17 cellular contexts compared by ENCODE assay signal in the genomic region with DNA sequence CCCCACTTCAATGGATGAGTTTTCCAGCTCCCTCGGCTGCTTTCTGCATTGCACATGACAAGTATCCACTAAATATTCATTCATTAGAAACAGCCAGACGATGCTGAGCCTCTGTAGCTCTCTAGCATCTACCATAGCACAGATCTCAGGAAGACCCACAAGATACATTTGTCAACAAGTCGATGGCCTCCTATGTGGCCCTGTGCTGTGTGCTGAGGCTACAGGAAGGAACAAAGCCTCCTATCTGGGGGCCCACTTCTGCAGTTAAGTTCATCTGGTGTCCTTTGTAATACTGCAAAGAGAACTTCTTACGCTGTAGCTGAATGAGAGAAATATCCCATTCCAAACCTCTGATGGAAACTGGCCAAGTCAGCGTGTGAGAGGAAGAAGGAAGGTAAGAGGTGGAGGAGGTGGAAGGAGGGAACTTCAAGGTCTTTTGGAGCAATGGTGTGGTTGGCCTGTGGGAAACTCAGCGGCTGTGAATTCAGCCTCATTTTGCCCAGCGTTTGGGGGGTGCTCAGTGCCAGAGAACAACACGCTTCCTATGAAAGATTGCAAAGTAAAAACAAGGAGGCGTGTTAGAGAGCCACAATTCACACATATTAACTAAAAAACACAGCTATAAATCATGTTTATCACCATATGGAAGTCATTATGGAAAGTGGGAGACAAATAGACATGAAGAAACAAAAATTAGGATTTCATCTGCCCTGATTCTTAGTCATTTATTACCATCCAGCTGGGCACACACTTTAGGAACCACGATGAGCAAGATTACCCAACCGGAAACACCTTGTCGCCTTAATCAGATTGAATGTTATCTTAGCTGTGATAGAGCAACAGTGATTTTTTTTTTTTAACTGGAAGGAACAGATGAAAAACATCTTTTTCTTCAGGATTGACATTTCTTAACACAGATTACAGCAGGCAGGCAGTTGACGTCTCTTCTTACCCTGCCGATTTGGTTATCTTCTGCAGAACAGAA.
A peak's percentile ranks its signal among the peaks of the same experiment; 100 is the strongest.
DNase-seq lines count a peak whose midpoint lies in the region; ATAC-seq, FAIRE-seq and TF ChIP-seq lines count a peak whose summit lies in the region.
"Had no signal": no experiment of that assay in that cellular context is flagged by ENCODE, and none has a peak within 500 bp of the region (broad histone marks: within the 10 kb centered on the region; RNA-seq: fewer than 3 reads in every experiment).

No MANE protein-coding gene starts in this region.

- no peak for TF ChIP-seq POLR2A in GM18505 (IDR thresholded peaks at IDR 0.05; ENCODE audit: borderline replicate concordance, extremely low read depth, insufficient read depth, insufficient read length)

- TF ChIP-seq RAD21 in SK-N-SH (IDR thresholded peaks at IDR 0.05; ENCODE audit: low read length) = no peak

- H3K9me3 Mint-ChIP-seq in memory B cell = peaks cover 7% of the 10 kb centered on the region
- H3K9me3 Mint-ChIP-seq: activated T-helper 2 cell treated with anti-CD3 and anti-CD28 coated beads, Interferon-gamma antibody, Interleukin-2, Interleukin-4, amounts not matched to agents 10 μg/mL and 5 μg/mL and 100 μg/mL, durations not matched to agents 14 hours and 24 hours and 36 hours; HFFc6 had no signal

- H3K9me3 ChIP-seq in SK-N-SH = no peaks in the 10 kb centered on the region
- H3K9me3 ChIP-seq: esophagus squamous epithelium had no signal

- H3K27me3 ChIP-seq in SK-N-SH (ENCODE audit: insufficient read depth) = no peaks in the 10 kb centered on the region; the same call in 1 of the 2 replicates
- H3K27me3 ChIP-seq: cardiac muscle cell had no signal

- H3K9me2 ChIP-seq in SK-N-SH = no peaks in the 10 kb centered on the region

- POLR2A ChIA-PET in SK-N-SH (lab: Yijun Ruan, JAX) = no interaction called here

- no peaks in the 10 kb centered on the region for H3K27me3 Mint-ChIP-seq in memory B cell

- peaks cover 7 to 12% of the 10 kb centered on the region in 2 experiments; a peak in 3 of 4 replicates for H3K4me1 ChIP-seq in SK-N-SH (ENCODE audit: control insufficient read depth in 1 of 2, insufficient read depth in 2 of 2, low read depth in 1 of 2, low read length in 1 of 2)

- H2AFZ ChIP-seq in SK-N-SH (ENCODE audit: low read depth) = no peak overlapping the region

- peak; percentile 66 for FAIRE-seq in GM18507 (lab: Jason Lieb, UNC)
- FAIRE-seq: RCC 7860 had no signal

- TF ChIP-seq EP300 in SK-N-SH (IDR thresholded peaks at IDR 0.05; ENCODE audit: borderline replicate concordance in 1 of 2, low read depth in 1 of 2, low read length in 1 of 2) = no peak

- H3K27ac ChIP-seq in SK-N-SH (ENCODE audit: low read depth in 2 of 2, low read length in 1 of 2) = no peak overlapping the region
- H3K27ac ChIP-seq: C4-2B, cardiac muscle cell, esophagus squamous epithelium had no signal

- H3K36me3 ChIP-seq in SK-N-SH (replicated peaks in 1 of 2; ENCODE audit: control insufficient read depth in 1 of 2, insufficient read depth in 2 of 2, low read length in 1 of 2) = no peaks in the 10 kb centered on the region
- H3K36me3 ChIP-seq: cardiac muscle cell, esophagus squamous epithelium had no signal

- H4K20me1 ChIP-seq in SK-N-SH (ENCODE audit: insufficient read depth) = no peaks in the 10 kb centered on the region

- H3K9ac ChIP-seq in SK-N-SH = no peak overlapping the region

- 56% methylated on average over 14 of the region's 14 CpGs for WGBS in SK-N-SH (ENCODE audit: low lambda C conversion rate)

- peaks cover 57% of the 10 kb centered on the region for H3K4me1 Mint-ChIP-seq in memory B cell

- no peaks in the 10 kb centered on the region for H3F3A ChIP-seq in SK-N-SH (replicated peaks; ENCODE audit: insufficient read depth)

- peaks cover 10% of the 10 kb centered on the region for H3K36me3 Mint-ChIP-seq in memory B cell

- H3K4me3 ChIP-seq in AG10803 (ENCODE audit: low read length) (no peak overlapping the region), SK-N-SH (ENCODE audit: low read depth in 2 of 2, low read length in 1 of 2) (no peak overlapping the region)
- H3K4me3 ChIP-seq: cardiac muscle cell, esophagus squamous epithelium had no signal

- peak overlapping the region; percentile 79 for H3K4me3 Mint-ChIP-seq in memory B cell
- H3K4me3 Mint-ChIP-seq: HFFc6 had no signal

- H3K79me2 ChIP-seq in SK-N-SH (ENCODE audit: insufficient read depth) = no peaks in the 10 kb centered on the region

- H3K27ac Mint-ChIP-seq in memory B cell = peak overlapping the region; percentile 87
- H3K27ac Mint-ChIP-seq: activated T-helper 2 cell treated with anti-CD3 and anti-CD28 coated beads, Interferon-gamma antibody, Interleukin-2, Interleukin-4, amounts not matched to agents 10 μg/mL and 5 μg/mL and 100 μg/mL, durations not matched to agents 14 hours and 24 hours and 36 hours; HFFc6 had no signal

- H3K4me2 ChIP-seq in SK-N-SH = no peak overlapping the region

- ATAC-seq in memory B cell (ENCODE audit: low read depth) (peak; percentile 26), HG02870 (IDR thresholded peaks at IDR 0.05; ENCODE audit: unreplicated experiment) (no peak), GM18505 (IDR thresholded peaks at IDR 0.05; ENCODE audit: unreplicated experiment) (no peak), HG02759 (IDR thresholded peaks at IDR 0.05; ENCODE audit: unreplicated experiment) (no peak)

- CTCF ChIA-PET in SK-N-SH (lab: Yijun Ruan, JAX) = interaction anchor here (0.7 kb wide), 1 partner anchor 1744 kb away, joined by 4 read pairs; no protein-coding TSS in a partner anchor

- no peak for TF ChIP-seq CTCF in AG10803 (conservative IDR thresholded peaks at IDR 0.05; ENCODE audit: low read length)
- no peak for TF ChIP-seq CTCF in SK-N-SH (IDR thresholded peaks at IDR 0.05)

- DNase-seq in AG10803 (ENCODE audit: low read depth) = peak; percentile 84
- no peak for DNase-seq in GM18507 (ENCODE audit: extremely low spot score, insufficient read length, low read depth)
- no peak for DNase-seq in SK-N-SH
- no peak for DNase-seq in memory B cell (ENCODE audit: low spot score in 2 of 2)
- DNase-seq in KG1 (lab: John Stamatoyannopoulos, UW) = no peak
- DNase-seq: activated CD4-positive, CD25-positive, alpha-beta regulatory T cell; esophagus squamous epithelium; HFFc6; NCI-H2029 treated with DMSO at 0.1 percent for 48 hours; stimulated activated naive CD4-positive, alpha-beta T cell treated with Interleukin-2 at 50 U/mL for 16 hours had no signal

TF ChIP-seq in SK-N-SH, 30 proteins besides CTCF, POLR2A, EP300 and RAD21:
- TF ChIP-seq RCOR1 (IDR thresholded peaks at IDR 0.05; ENCODE audit: low read length) (no peak), JUND (IDR thresholded peaks at IDR 0.05) (no peak), CHD2 (IDR thresholded peaks at IDR 0.05; ENCODE audit: low read length, partially characterized antibody) (no peak), ZBTB33 (IDR thresholded peaks at IDR 0.05; ENCODE audit: borderline replicate concordance, low read depth) (no peak), TCF12 (IDR thresholded peaks at IDR 0.05) (0 out of 2 replicates have a peak, but pooled peaks have one; percentile 9), SMC3 (IDR thresholded peaks at IDR 0.05; ENCODE audit: low read depth, low read length) (no peak), GATA2 (CRISPR knock-in tag; IDR thresholded peaks at IDR 0.05) (peak; percentile 30; the same call in 1 of the 2 replicates), RFX5 (IDR thresholded peaks at IDR 0.05; ENCODE audit: low read length) (no peak), FOXJ3 (CRISPR knock-in tag; IDR thresholded peaks at IDR 0.05) (0 out of 2 replicates have a peak, but pooled peaks have one; percentile 24)
- TF ChIP-seq, protein P1, sequence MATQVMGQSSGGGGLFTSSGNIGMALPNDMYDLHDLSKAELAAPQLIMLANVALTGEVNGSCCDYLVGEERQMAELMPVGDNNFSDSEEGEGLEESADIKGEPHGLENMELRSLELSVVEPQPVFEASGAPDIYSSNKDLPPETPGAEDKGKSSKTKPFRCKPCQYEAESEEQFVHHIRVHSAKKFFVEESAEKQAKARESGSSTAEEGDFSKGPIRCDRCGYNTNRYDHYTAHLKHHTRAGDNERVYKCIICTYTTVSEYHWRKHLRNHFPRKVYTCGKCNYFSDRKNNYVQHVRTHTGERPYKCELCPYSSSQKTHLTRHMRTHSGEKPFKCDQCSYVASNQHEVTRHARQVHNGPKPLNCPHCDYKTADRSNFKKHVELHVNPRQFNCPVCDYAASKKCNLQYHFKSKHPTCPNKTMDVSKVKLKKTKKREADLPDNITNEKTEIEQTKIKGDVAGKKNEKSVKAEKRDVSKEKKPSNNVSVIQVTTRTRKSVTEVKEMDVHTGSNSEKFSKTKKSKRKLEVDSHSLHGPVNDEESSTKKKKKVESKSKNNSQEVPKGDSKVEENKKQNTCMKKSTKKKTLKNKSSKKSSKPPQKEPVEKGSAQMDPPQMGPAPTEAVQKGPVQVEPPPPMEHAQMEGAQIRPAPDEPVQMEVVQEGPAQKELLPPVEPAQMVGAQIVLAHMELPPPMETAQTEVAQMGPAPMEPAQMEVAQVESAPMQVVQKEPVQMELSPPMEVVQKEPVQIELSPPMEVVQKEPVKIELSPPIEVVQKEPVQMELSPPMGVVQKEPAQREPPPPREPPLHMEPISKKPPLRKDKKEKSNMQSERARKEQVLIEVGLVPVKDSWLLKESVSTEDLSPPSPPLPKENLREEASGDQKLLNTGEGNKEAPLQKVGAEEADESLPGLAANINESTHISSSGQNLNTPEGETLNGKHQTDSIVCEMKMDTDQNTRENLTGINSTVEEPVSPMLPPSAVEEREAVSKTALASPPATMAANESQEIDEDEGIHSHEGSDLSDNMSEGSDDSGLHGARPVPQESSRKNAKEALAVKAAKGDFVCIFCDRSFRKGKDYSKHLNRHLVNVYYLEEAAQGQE (IDR thresholded peaks at IDR 0.05; ENCODE audit: low read depth, low read length) = no peak
TF ChIP-seq in SK-N-SH: peak in this region for 3.
